Comparison of ENCODE assay signal across 19 cellular contexts in genomic region chr22:36770116-36770945, GRCh38. TPM values are rescaled to one million over a fixed set of nuclear protein-coding genes. Genes with fewer than 3 reads are reported as not detected.
DNase-seq lines count a peak whose midpoint lies in the region; ATAC-seq, FAIRE-seq and TF ChIP-seq lines count a peak whose summit lies in the region.
"Had no signal": no experiment of that assay in that cellular context is flagged by ENCODE, and none has a peak within 500 bp of the region (broad histone marks: within the 10 kb centered on the region; RNA-seq: fewer than 3 reads in every experiment).

No MANE protein-coding gene starts in this region.

- no peak overlapping the region for H3K4me2 ChIP-seq in Karpas-422 (ENCODE audit: low read depth, low read length, poor library complexity, severe bottlenecking)

- TF ChIP-seq CTCF in omental fat pad (IDR thresholded peaks at IDR 0.05) (no peak), D721Med (IDR thresholded peaks at IDR 0.05; ENCODE audit: insufficient read depth, missing control alignments) (no peak)

- no peaks in the 10 kb centered on the region for H3K9me3 ChIP-seq in Karpas-422 (ENCODE audit: low read length)
- H3K9me3 ChIP-seq: lower lobe of right lung, tibial artery had no signal

- H4K20me1 ChIP-seq in Karpas-422 (ENCODE audit: insufficient read depth, low read depth, low read length) = 0 out of 2 replicates have a peak, but pooled peaks cover 3% of the 10 kb centered on the region

- H3K27me3 ChIP-seq in Karpas-422 (ENCODE audit: low read length) = no peaks in the 10 kb centered on the region
- H3K27me3 ChIP-seq: tibial artery had no signal

- no peak overlapping the region for H2AFZ ChIP-seq in Karpas-422 (ENCODE audit: low read length)

- H3K27ac ChIP-seq in Karpas-422 (ENCODE audit: low read length) = no peak overlapping the region
- H3K27ac ChIP-seq: lower lobe of right lung, skin epidermis, tibial artery had no signal

- H3K4me3 ChIP-seq in Karpas-422 (ENCODE audit: low read length) = no peak overlapping the region
- H3K4me3 ChIP-seq: lower lobe of right lung, skin epidermis, tibial artery had no signal

- DNase-seq in CMK (ENCODE audit: low read depth) (peak; percentile 34), Karpas-422 (peak; percentile 9), iPS-NIHi11 (ENCODE audit: low spot score) (peak; percentile 49), omental fat pad (ENCODE audit: low spot score) (peak; percentile 11), D721Med (ENCODE audit: insufficient read length, low spot score) (no peak), DMS 273 (lab: John Stamatoyannopoulos, UW; ENCODE audit: unreplicated experiment) (no peak), DMS79 treated with DMSO at 0.1 percent for 48 hours (lab: John Stamatoyannopoulos, UW) (no peak)
- DNase-seq: activated CD8-positive, alpha-beta memory T cell treated with anti-CD3 and anti-CD28 coated beads, Interleukin-2, amount 10 ng/mL, durations not matched to agents 7 days and 5 days; activated naive CD8-positive, alpha-beta T cell treated with anti-CD3 and anti-CD28 coated beads, Interleukin-2, amount 10 ng/mL, durations not matched to agents 7 days and 5 days; lower lobe of right lung; NCI-H1105 treated with DMSO at 0.1 percent for 48 hours; NCI-H2107; NCI-H524; stimulated activated naive CD8-positive, alpha-beta T cell treated with anti-CD3 and anti-CD28 coated beads, Interleukin-15, Interleukin-2, amounts not matched to agents 100 U/mL and 50 U/mL, for 24 hours had no signal

- peak; percentile 52 for ATAC-seq in omental fat pad (ENCODE audit: low FRiP score)
- ATAC-seq: activated CD8-positive, alpha-beta memory T cell treated with anti-CD3 and anti-CD28 coated beads, Interleukin-2, amount 10 ng/mL, durations not matched to agents 7 days and 5 days; lower lobe of right lung; stimulated activated naive CD8-positive, alpha-beta T cell treated with anti-CD3 and anti-CD28 coated beads, Interleukin-15, Interleukin-2, amounts not matched to agents 100 U/mL and 50 U/mL, for 24 hours had no signal

- no peak overlapping the region for H3K9ac ChIP-seq in Karpas-422 (ENCODE audit: low read length)

- FAIRE-seq in D721Med (lab: Jason Lieb, UNC) = no peak
- FAIRE-seq: endometrium had no signal

- 0 out of 2 replicates have a peak, but pooled peaks cover 4% of the 10 kb centered on the region for H3K79me2 ChIP-seq in Karpas-422 (ENCODE audit: low read length)

- H3K36me3 ChIP-seq in Karpas-422 (ENCODE audit: insufficient read depth, low read length) = no peaks in the 10 kb centered on the region

- H3K4me1 ChIP-seq in Karpas-422 (ENCODE audit: low read length) = peaks cover 7% of the 10 kb centered on the region

- H3K9me2 ChIP-seq in Karpas-422 (replicated peaks; ENCODE audit: insufficient read depth, low read length) = no peaks in the 10 kb centered on the region

RNA-seq across cellular contexts. Expression of gene IFT27, which starts 5.6 kb away (rescaled TPM):
- 10.9 and 21.2 TPM in 2 replicates for total RNA-seq in Karpas-422 (2014; rRNA removed; shearing (Covaris generic); ENCODE audit: low replicate concordance)
- total RNA-seq in omental fat pad = 10 to 100 TPM in 2 of 4 donors, 1 to 10 TPM in 2; 4.4 to 15.8 (median 10.8) TPM

RNA-seq across cellular contexts. Expression of gene PVALB, which starts 46.5 kb away (rescaled TPM):
- not detected in 2 replicates for total RNA-seq in Karpas-422 (2014; rRNA removed; shearing (Covaris generic); ENCODE audit: low replicate concordance)
- not detected for total RNA-seq in omental fat pad
- total RNA-seq: activated CD8-positive, alpha-beta memory T cell treated with anti-CD3 and anti-CD28 coated beads, Interleukin-2, amount 10 ng/mL, durations not matched to agents 7 days and 5 days; activated naive CD8-positive, alpha-beta T cell treated with anti-CD3 and anti-CD28 coated beads, Interleukin-2, amount 10 ng/mL, durations not matched to agents 7 days and 5 days; activated T-helper 2 cell treated with anti-CD3 and anti-CD28 coated beads, Interferon-gamma antibody, Interleukin-2, Interleukin-4, amounts not matched to agents 10 μg/mL and 5 μg/mL and 100 μg/mL, durations not matched to agents 14 hours and 24 hours and 36 hours; Daoy had no signal

Comparison
In these comparisons a context has a peak if more than half of its experiments do, and no peak if none do; other contexts are left out.
1. DNase-seq: peak in CMK (single experiment), Karpas-422 (single experiment), iPS-NIHi11 (single experiment) and omental fat pad (single experiment); none in D721Med (single experiment), DMS 273 (single experiment) and DMS79 treated with DMSO at 0.1 percent for 48 hours (single experiment).